In genomic region chr12:49019120-49019430, GRCh38 we compare ENCODE assay signal across 8 cellular contexts. TPM values are rescaled to one million over a fixed set of nuclear protein-coding genes. Genes with fewer than 3 reads are reported as not detected.
DNase-seq lines count a peak whose midpoint lies in the region; ATAC-seq lines count a peak whose summit lies in the region.

No MANE protein-coding gene starts in this region.

- no peaks in the 10 kb centered on the region for H3K9me3 Mint-ChIP-seq in activated T-helper 2 cell treated with anti-CD3 and anti-CD28 coated beads, Interferon-gamma antibody, Interleukin-2, Interleukin-4, amounts not matched to agents 10 μg/mL and 5 μg/mL and 100 μg/mL, durations not matched to agents 14 hours and 24 hours and 36 hours

- H3K4me1 ChIP-seq in iPS-15b (ENCODE audit: control insufficient read depth, insufficient read depth, low read length) (peaks cover 3% of the 10 kb centered on the region), stomach smooth muscle (ENCODE audit: control insufficient read depth, insufficient read depth, low read length) (peaks cover 16% of the 10 kb centered on the region)

- intact Hi-C loops in activated T-helper 2 cell treated with anti-CD3 and anti-CD28 coated beads, Interferon-gamma antibody, Interleukin-2, Interleukin-4, amounts not matched to agents 10 μg/mL and 5 μg/mL and 100 μg/mL, durations not matched to agents 14 hours and 24 hours and 36 hours (cut with micrococcal nuclease): no loop called here

- no peaks in the 10 kb centered on the region for H3K9me3 ChIP-seq in iPS-15b (ENCODE audit: control insufficient read depth, insufficient read depth, low read length)
- no peaks in the 10 kb centered on the region for H3K9me3 ChIP-seq in stomach smooth muscle (ENCODE audit: control insufficient read depth in 2 of 2, low read length in 2 of 2)

- peak overlapping the region; percentile 88 for H3K9ac ChIP-seq in iPS-15b (ENCODE audit: low read depth, low read length)
- H3K9ac ChIP-seq in stomach smooth muscle (ENCODE audit: low read length in 2 of 2): peak overlapping the region; percentile 98

- no peaks in the 10 kb centered on the region for H3K27me3 Mint-ChIP-seq in activated T-helper 2 cell treated with anti-CD3 and anti-CD28 coated beads, Interferon-gamma antibody, Interleukin-2, Interleukin-4, amounts not matched to agents 10 μg/mL and 5 μg/mL and 100 μg/mL, durations not matched to agents 14 hours and 24 hours and 36 hours (ENCODE audit: low read depth)

- H3K4me3 ChIP-seq in iPS-15b (ENCODE audit: low read depth, low read length) (peak overlapping the region; percentile 68), stomach smooth muscle (ENCODE audit: low read length in 2 of 2) (peak overlapping the region; percentile 87 to 99)

- peak overlapping the region; percentile 94 for H3K27ac ChIP-seq in stomach smooth muscle (ENCODE audit: low read length)

- ATAC-seq in HG02973 (IDR thresholded peaks at IDR 0.05; ENCODE audit: unreplicated experiment): peak; percentile 6

- H3K4me1 Mint-ChIP-seq in activated T-helper 2 cell treated with anti-CD3 and anti-CD28 coated beads, Interferon-gamma antibody, Interleukin-2, Interleukin-4, amounts not matched to agents 10 μg/mL and 5 μg/mL and 100 μg/mL, durations not matched to agents 14 hours and 24 hours and 36 hours (ENCODE audit: low read depth): peaks cover 25% of the 10 kb centered on the region

- peak overlapping the region; percentile 90 for H3K4me3 Mint-ChIP-seq in activated T-helper 2 cell treated with anti-CD3 and anti-CD28 coated beads, Interferon-gamma antibody, Interleukin-2, Interleukin-4, amounts not matched to agents 10 μg/mL and 5 μg/mL and 100 μg/mL, durations not matched to agents 14 hours and 24 hours and 36 hours (ENCODE audit: low read depth)

- H3K36me3 Mint-ChIP-seq in activated T-helper 2 cell treated with anti-CD3 and anti-CD28 coated beads, Interferon-gamma antibody, Interleukin-2, Interleukin-4, amounts not matched to agents 10 μg/mL and 5 μg/mL and 100 μg/mL, durations not matched to agents 14 hours and 24 hours and 36 hours (ENCODE audit: low read depth): peaks cover 52% of the 10 kb centered on the region

- no peaks in the 10 kb centered on the region for H3K27me3 ChIP-seq in iPS-15b (ENCODE audit: control insufficient read depth, insufficient read depth, low read length)
- H3K27me3 ChIP-seq in stomach smooth muscle (ENCODE audit: control insufficient read depth in 1 of 2, insufficient read depth in 2 of 2, low read length in 2 of 2): no peaks in the 10 kb centered on the region

- H3K36me3 ChIP-seq in iPS-15b (ENCODE audit: control insufficient read depth, insufficient read depth, low read length): peaks cover 25% of the 10 kb centered on the region
- H3K36me3 ChIP-seq in stomach smooth muscle (ENCODE audit: control insufficient read depth in 2 of 2, insufficient read depth in 2 of 2, low read length in 2 of 2): peaks cover 21 to 27% of the 10 kb centered on the region in 2 donors

- DNase-seq in GF-D8 (lab: John Stamatoyannopoulos, UW) (peak; percentile 66), CD1c-positive myeloid dendritic cell (ENCODE audit: extremely low spot score) (no peak), DMS 273 (lab: John Stamatoyannopoulos, UW; ENCODE audit: unreplicated experiment) (no peak)
- no peak for DNase-seq in activated T-helper 2 cell treated with anti-CD3 and anti-CD28 coated beads, Interferon-gamma antibody, Interleukin-2, Interleukin-4, amounts not matched to agents 10 μg/mL and 5 μg/mL and 100 μg/mL, durations not matched to agents 14 hours and 24 hours and 36 hours (ENCODE audit: low spot score)
- DNase-seq in stimulated activated CD4-positive, alpha-beta T cell treated with anti-CD3 and anti-CD28 coated beads, Interleukin-4, amount 100 ng/mL, for 4 hours: no peak

- peak overlapping the region; percentile 93 for H3K27ac Mint-ChIP-seq in activated T-helper 2 cell treated with anti-CD3 and anti-CD28 coated beads, Interferon-gamma antibody, Interleukin-2, Interleukin-4, amounts not matched to agents 10 μg/mL and 5 μg/mL and 100 μg/mL, durations not matched to agents 14 hours and 24 hours and 36 hours

RNA-seq across cellular contexts. Expression of gene PRKAG1, which starts 0.5 kb away (rescaled TPM):
- total RNA-seq in activated T-helper 2 cell treated with anti-CD3 and anti-CD28 coated beads, Interferon-gamma antibody, Interleukin-2, Interleukin-4, amounts not matched to agents 10 μg/mL and 5 μg/mL and 100 μg/mL, durations not matched to agents 14 hours and 24 hours and 36 hours: 65.1 and 65.7 TPM in 2 replicates

RNA-seq across cellular contexts. Expression of gene DDN, which starts 19.9 kb away (rescaled TPM):
- 0.60 and 0.91 TPM in 2 replicates for total RNA-seq in activated T-helper 2 cell treated with anti-CD3 and anti-CD28 coated beads, Interferon-gamma antibody, Interleukin-2, Interleukin-4, amounts not matched to agents 10 μg/mL and 5 μg/mL and 100 μg/mL, durations not matched to agents 14 hours and 24 hours and 36 hours

RNA-seq across cellular contexts. Expression of gene WNT1, which starts 41.0 kb away (rescaled TPM):
- 0.60 and 0.66 TPM in 2 replicates for total RNA-seq in activated T-helper 2 cell treated with anti-CD3 and anti-CD28 coated beads, Interferon-gamma antibody, Interleukin-2, Interleukin-4, amounts not matched to agents 10 μg/mL and 5 μg/mL and 100 μg/mL, durations not matched to agents 14 hours and 24 hours and 36 hours

RNA-seq across cellular contexts. Expression of gene KMT2D, which starts 41.5 kb away (rescaled TPM):
- total RNA-seq in activated T-helper 2 cell treated with anti-CD3 and anti-CD28 coated beads, Interferon-gamma antibody, Interleukin-2, Interleukin-4, amounts not matched to agents 10 μg/mL and 5 μg/mL and 100 μg/mL, durations not matched to agents 14 hours and 24 hours and 36 hours: 93.3 and 100 TPM in 2 replicates

RNA-seq across cellular contexts. Expression of gene WNT10B, which starts 47.5 kb away (rescaled TPM):
- 0.80 and 1.0 TPM in 2 replicates for total RNA-seq in activated T-helper 2 cell treated with anti-CD3 and anti-CD28 coated beads, Interferon-gamma antibody, Interleukin-2, Interleukin-4, amounts not matched to agents 10 μg/mL and 5 μg/mL and 100 μg/mL, durations not matched to agents 14 hours and 24 hours and 36 hours
